Comparison of ENCODE assay signal across 8 cellular contexts in genomic region chr20:54207743-54208491, GRCh38. TPM values are rescaled to one million over a fixed set of nuclear protein-coding genes. Genes with fewer than 3 reads are reported as not detected.
DNase-seq lines count a peak whose midpoint lies in the region; ATAC-seq, FAIRE-seq and TF ChIP-seq lines count a peak whose summit lies in the region.

Gene PFDN4, plus strand, starts transcription at chr20:54208087. Its CDS starts 14 bp downstream, at chr20:54208101.

- no peaks in the 10 kb centered on the region for H3K9me3 ChIP-seq in keratinocyte (ENCODE audit: control insufficient read depth, low read depth, low read length)

- peak within 1 kb of the TSS; percentile 100 for H3K9ac ChIP-seq in keratinocyte (ENCODE audit: control insufficient read depth, extremely low read depth, insufficient read depth, low read length)

- H3K27ac ChIP-seq in caudate nucleus (ENCODE audit: low read depth, low read length), result peak within 1 kb of the TSS; percentile 100
- peak within 1 kb of the TSS; percentile 100 for H3K27ac ChIP-seq in keratinocyte (ENCODE audit: control insufficient read depth, insufficient read depth, low read length)

- peaks cover 14% of the 10 kb centered on the region for H3K4me1 ChIP-seq in keratinocyte (ENCODE audit: control insufficient read depth, extremely low read depth, insufficient read depth, low read length)

- DNase-seq in AG10803 (ENCODE audit: low read depth) (peak; percentile 87), NCI-H2227 (lab: John Stamatoyannopoulos, UW; ENCODE audit: unreplicated experiment) (peak; percentile 88), caudate nucleus (lab: John Stamatoyannopoulos, UW) (peak in 60 of 61 donors; percentile 17 to 94 (median 76)), keratinocyte (ENCODE audit: low read depth, low spot score) (no peak)
- DNase-seq in activated CD4-positive, CD25-positive, alpha-beta regulatory T cell (lab: John Stamatoyannopoulos, UW), result peak; percentile 42 to 63 (median 52)
- peak; percentile 68 to 70 for DNase-seq in stimulated activated CD4-positive, alpha-beta T cell treated with anti-CD3 and anti-CD28 coated beads, Interleukin-15, amount 100 ng/mL, for 1 hour (ENCODE audit: low read depth in 1 of 2, low spot score in 1 of 2)

- peaks cover 2% of the 10 kb centered on the region for H4K20me1 ChIP-seq in keratinocyte (ENCODE audit: control insufficient read depth, extremely low read depth, insufficient read depth, low read length)

- H3K36me3 ChIP-seq in keratinocyte (ENCODE audit: control insufficient read depth in 2 of 2, extremely low read depth in 1 of 2, insufficient read depth in 2 of 2, low read length in 2 of 2), result peaks cover 3 to 6% of the 10 kb centered on the region in 2 experiments

- H2AFZ ChIP-seq in keratinocyte (ENCODE audit: control insufficient read depth, low read length), result peak within 1 kb of the TSS; percentile 100

- H3K4me3 ChIP-seq in AG10803 (ENCODE audit: low read length), result peak within 1 kb of the TSS; percentile 95
- peak within 1 kb of the TSS; percentile 83 to 89 (median 87) for H3K4me3 ChIP-seq in keratinocyte (ENCODE audit: control insufficient read depth in 2 of 3, extremely low read depth in 1 of 3, insufficient read depth in 2 of 3, low read depth in 1 of 3, low read length in 3 of 3)

- peak within 1 kb of the TSS; percentile 74 for H3K4me2 ChIP-seq in keratinocyte (ENCODE audit: control insufficient read depth, extremely low read depth, insufficient read depth, low read depth, low read length)

- no peaks in the 10 kb centered on the region for H3K9me1 ChIP-seq in keratinocyte (ENCODE audit: control insufficient read depth, extremely low read depth, insufficient read depth, low read length)

- dilution Hi-C loops in keratinocyte (cut with MboI; ENCODE audit: extremely low pct_ligation_motif_present, low sequenced_read_pairs), result no loop called here

- FAIRE-seq in keratinocyte (lab: Jason Lieb, UNC), result peak; percentile 36

- TF ChIP-seq CTCF in AG10803 (conservative IDR thresholded peaks at IDR 0.05; ENCODE audit: low read length) (peak; percentile 67), keratinocyte (optimal IDR thresholded peaks at IDR 0.05 in 1 of 3, IDR thresholded peaks at IDR 0.05 in 1 of 3, conservative IDR thresholded peaks at IDR 0.05 in 1 of 3; ENCODE audit: extremely low read depth in 1 of 3, insufficient read depth in 2 of 3, low read length in 3 of 3) (peak; percentile 70 to 88 (median 77))

- ATAC-seq in GM18907 (IDR thresholded peaks at IDR 0.05; ENCODE audit: unreplicated experiment), result peak; percentile 99
- ATAC-seq in HG03139 (IDR thresholded peaks at IDR 0.05; ENCODE audit: unreplicated experiment), result peak; percentile 94

- no peaks in the 10 kb centered on the region for H3K27me3 ChIP-seq in keratinocyte (ENCODE audit: control insufficient read depth, extremely low read depth, insufficient read depth, low read length)

- peaks cover 48% of the 10 kb centered on the region for H3K79me2 ChIP-seq in keratinocyte (ENCODE audit: control insufficient read depth, insufficient read depth, low read length)

RNA-seq across cellular contexts. Expression of gene PFDN4, which starts in this region (rescaled TPM):
- 19.1 to 65.7 TPM (median 39.5 TPM) in 3 replicates for polyA plus RNA-seq in keratinocyte
- 34.8 TPM for polyA plus RNA-seq in keratinocyte (2011; ENCODE audit: low read depth)
- 48.6 and 86.9 TPM in 2 replicates for polyA plus RNA-seq in keratinocyte (2011; cell fraction: cytosol; rRNA removed)
- 16.4 and 26.9 TPM in 2 replicates for polyA plus RNA-seq in keratinocyte (2011; cell fraction: nucleus; rRNA removed)
- polyA plus RNA-seq in keratinocyte (2012; ENCODE audit: low replicate concordance), result 38.9 and 41.8 TPM in 2 replicates
- polyA minus RNA-seq in keratinocyte, result 1.5 to 8.1 TPM in 2 of 3 replicates, not detected in the other
- polyA minus RNA-seq in keratinocyte (2011; cell fraction: cytosol; rRNA and poly(A)+ RNA removed), result 4.4 TPM
- 1.7 and 3.3 TPM in 2 replicates for polyA minus RNA-seq in keratinocyte (2011; cell fraction: nucleus; rRNA and poly(A)+ RNA removed)
